Comparison of ENCODE assay signal across 14 cellular contexts in genomic region chr14:54556535-54556934, GRCh38. TPM values are rescaled to one million over a fixed set of nuclear protein-coding genes. Genes with fewer than 3 reads are reported as not detected.
"Had no signal": no experiment of that assay in that cellular context is flagged by ENCODE, and none has a peak within 500 bp of the region (broad histone marks: within the 10 kb centered on the region; RNA-seq: fewer than 3 reads in every experiment).

No MANE protein-coding gene starts in this region.

- ATAC-seq: activated CD4-positive, alpha-beta T cell treated with anti-CD3 and anti-CD28 coated beads for 36 hours; activated CD8-positive, alpha-beta T cell treated with anti-CD3 and anti-CD28 coated beads, Interleukin-2, amount 10 ng/mL, durations not matched to agents 7 days and 5 days had no signal

- H3K4me3 Mint-ChIP-seq: activated CD4-positive, alpha-beta T cell treated with anti-CD3 and anti-CD28 coated beads for 36 hours; activated CD8-positive, alpha-beta T cell treated with anti-CD3 and anti-CD28 coated beads, Interleukin-2, amount 10 ng/mL, durations not matched to agents 7 days and 5 days; immature natural killer cell; nephron progenitor cell; stimulated activated naive CD8-positive, alpha-beta T cell treated with anti-CD3 and anti-CD28 coated beads, Interleukin-15, Interleukin-2, amounts not matched to agents 100 ng/mL and 50 ng/mL, for 24 hours had no signal

- H3K27ac Mint-ChIP-seq: activated CD4-positive, alpha-beta T cell treated with anti-CD3 and anti-CD28 coated beads for 36 hours; activated CD8-positive, alpha-beta T cell treated with anti-CD3 and anti-CD28 coated beads, Interleukin-2, amount 10 ng/mL, durations not matched to agents 7 days and 5 days; immature natural killer cell; nephron progenitor cell; stimulated activated naive CD8-positive, alpha-beta T cell treated with anti-CD3 and anti-CD28 coated beads, Interleukin-15, Interleukin-2, amounts not matched to agents 100 ng/mL and 50 ng/mL, for 24 hours had no signal

- H3K9me3 ChIP-seq: ascending aorta, esophagus squamous epithelium had no signal

- H3K9me3 Mint-ChIP-seq: immature natural killer cell; nephron progenitor cell; stimulated activated naive CD8-positive, alpha-beta T cell treated with anti-CD3 and anti-CD28 coated beads, Interleukin-15, Interleukin-2, amounts not matched to agents 100 ng/mL and 50 ng/mL, for 24 hours had no signal

- H3K4me3 ChIP-seq: ascending aorta, esophagus squamous epithelium had no signal

- H3K36me3 Mint-ChIP-seq: immature natural killer cell had no signal

- H3K36me3 ChIP-seq: ascending aorta, esophagus squamous epithelium had no signal

- H3K4me1 ChIP-seq: ascending aorta, esophagus squamous epithelium had no signal

- H3K4me1 Mint-ChIP-seq: activated CD4-positive, alpha-beta T cell treated with anti-CD3 and anti-CD28 coated beads for 36 hours; immature natural killer cell; nephron progenitor cell had no signal

- H3K27me3 ChIP-seq: ascending aorta had no signal

- DNase-seq: activated CD4-positive, alpha-beta T cell treated with anti-CD3 and anti-CD28 coated beads for 36 hours; activated CD8-positive, alpha-beta memory T cell treated with anti-CD3 and anti-CD28 coated beads, Interleukin-2, amount 50 U/mL, for 48 hours; activated CD8-positive, alpha-beta T cell treated with anti-CD3 and anti-CD28 coated beads, Interleukin-2, amount 10 ng/mL, durations not matched to agents 7 days and 5 days; activated naive CD4-positive, alpha-beta T cell; esophagus squamous epithelium; glutamatergic neuron; immature natural killer cell; mesenchymal stem cell; nephron progenitor cell; stimulated activated CD4-positive, alpha-beta T cell treated with anti-CD3 and anti-CD28 coated beads, Interleukin-4, amount 100 ng/mL, for 1 hour; stimulated activated CD8-positive, alpha-beta memory T cell treated with anti-CD3 and anti-CD28 coated beads, Interleukin-4, amount 100 ng/mL, for 48 hours had no signal

- H3K27ac ChIP-seq: ascending aorta, esophagus squamous epithelium, VCaP had no signal

RNA-seq across cellular contexts. Expression of gene SAMD4A, which starts 10.4 kb away (rescaled TPM):
- polyA plus RNA-seq: immature natural killer cell had no signal
